Comparison of ENCODE assay signal across 1 cellular context in the genomic region with DNA sequence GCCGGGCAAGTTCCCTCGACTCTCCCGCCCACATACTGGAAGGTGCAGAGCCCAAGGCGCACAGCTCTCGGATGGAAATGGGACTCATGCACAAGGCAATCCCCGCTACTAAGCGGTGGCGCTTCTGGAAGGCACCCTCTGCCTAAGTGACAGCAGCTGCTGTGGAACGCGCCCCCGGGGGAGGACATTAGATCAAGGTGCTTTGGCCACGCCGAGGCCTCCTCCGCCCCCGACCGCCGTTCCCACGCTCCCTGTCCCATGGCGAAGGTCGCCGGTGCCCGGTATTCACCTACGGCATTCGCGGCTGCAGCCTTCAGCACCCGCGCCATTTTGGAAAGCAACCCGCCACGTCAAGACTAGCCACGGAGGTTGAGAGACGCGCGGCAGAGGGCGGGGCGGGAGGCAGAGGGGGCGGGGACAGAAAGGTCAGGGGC.
TF ChIP-seq lines count a peak whose summit lies in the region.

A gene (minus strand): TSS at position 339 of the 434 bp plus-strand sequence. CDS start 10 bp downstream, at position 329.

TF ChIP-seq in HepG2, 621 proteins besides CTCF, POLR2A, EP300 and RAD21 (continued from another document):
- TF ChIP-seq, protein P1, sequence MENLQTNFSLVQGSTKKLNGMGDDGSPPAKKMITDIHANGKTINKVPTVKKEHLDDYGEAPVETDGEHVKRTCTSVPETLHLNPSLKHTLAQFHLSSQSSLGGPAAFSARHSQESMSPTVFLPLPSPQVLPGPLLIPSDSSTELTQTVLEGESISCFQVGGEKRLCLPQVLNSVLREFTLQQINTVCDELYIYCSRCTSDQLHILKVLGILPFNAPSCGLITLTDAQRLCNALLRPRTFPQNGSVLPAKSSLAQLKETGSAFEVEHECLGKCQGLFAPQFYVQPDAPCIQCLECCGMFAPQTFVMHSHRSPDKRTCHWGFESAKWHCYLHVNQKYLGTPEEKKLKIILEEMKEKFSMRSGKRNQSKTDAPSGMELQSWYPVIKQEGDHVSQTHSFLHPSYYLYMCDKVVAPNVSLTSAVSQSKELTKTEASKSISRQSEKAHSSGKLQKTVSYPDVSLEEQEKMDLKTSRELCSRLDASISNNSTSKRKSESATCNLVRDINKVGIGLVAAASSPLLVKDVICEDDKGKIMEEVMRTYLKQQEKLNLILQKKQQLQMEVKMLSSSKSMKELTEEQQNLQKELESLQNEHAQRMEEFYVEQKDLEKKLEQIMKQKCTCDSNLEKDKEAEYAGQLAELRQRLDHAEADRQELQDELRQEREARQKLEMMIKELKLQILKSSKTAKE (CRISPR knock-in tag; IDR thresholded peaks at IDR 0.05; ENCODE audit: borderline replicate concordance) = 0 out of 2 replicates have a peak, but pooled peaks have one; percentile 36
- TF ChIP-seq ZNF264 (CRISPR knock-in tag; IDR thresholded peaks at IDR 0.05) = no peak
- TF ChIP-seq PHF5A (CRISPR knock-in tag; IDR thresholded peaks at IDR 0.05; ENCODE audit: low read depth, unreplicated experiment) = no peak
- TF ChIP-seq, protein P2, sequence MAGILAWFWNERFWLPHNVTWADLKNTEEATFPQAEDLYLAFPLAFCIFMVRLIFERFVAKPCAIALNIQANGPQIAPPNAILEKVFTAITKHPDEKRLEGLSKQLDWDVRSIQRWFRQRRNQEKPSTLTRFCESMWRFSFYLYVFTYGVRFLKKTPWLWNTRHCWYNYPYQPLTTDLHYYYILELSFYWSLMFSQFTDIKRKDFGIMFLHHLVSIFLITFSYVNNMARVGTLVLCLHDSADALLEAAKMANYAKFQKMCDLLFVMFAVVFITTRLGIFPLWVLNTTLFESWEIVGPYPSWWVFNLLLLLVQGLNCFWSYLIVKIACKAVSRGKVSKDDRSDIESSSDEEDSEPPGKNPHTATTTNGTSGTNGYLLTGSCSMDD (CRISPR knock-in tag; IDR thresholded peaks at IDR 0.05) = no peak
- TF ChIP-seq SRSF9 (IDR thresholded peaks at IDR 0.05; ENCODE audit: borderline replicate concordance, insufficient read depth, low read depth, low read length, poor library complexity, severe bottlenecking) = no peak
- no peak for TF ChIP-seq NAIF1 (CRISPR knock-in tag; IDR thresholded peaks at IDR 0.05; ENCODE audit: borderline replicate concordance)
- peak; percentile 45; the same call in 1 of the 2 replicates for TF ChIP-seq ZNF205 (CRISPR knock-in tag; IDR thresholded peaks at IDR 0.05)
- peak; percentile 39; the same call in 1 of the 2 replicates for TF ChIP-seq ARHGAP35 (CRISPR knock-in tag; IDR thresholded peaks at IDR 0.05; ENCODE audit: borderline replicate concordance)
- TF ChIP-seq, protein P3, sequence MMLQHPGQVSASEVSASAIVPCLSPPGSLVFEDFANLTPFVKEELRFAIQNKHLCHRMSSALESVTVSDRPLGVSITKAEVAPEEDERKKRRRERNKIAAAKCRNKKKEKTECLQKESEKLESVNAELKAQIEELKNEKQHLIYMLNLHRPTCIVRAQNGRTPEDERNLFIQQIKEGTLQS (CRISPR knock-in tag; IDR thresholded peaks at IDR 0.05) = no peak
- TF ChIP-seq, protein P4, sequence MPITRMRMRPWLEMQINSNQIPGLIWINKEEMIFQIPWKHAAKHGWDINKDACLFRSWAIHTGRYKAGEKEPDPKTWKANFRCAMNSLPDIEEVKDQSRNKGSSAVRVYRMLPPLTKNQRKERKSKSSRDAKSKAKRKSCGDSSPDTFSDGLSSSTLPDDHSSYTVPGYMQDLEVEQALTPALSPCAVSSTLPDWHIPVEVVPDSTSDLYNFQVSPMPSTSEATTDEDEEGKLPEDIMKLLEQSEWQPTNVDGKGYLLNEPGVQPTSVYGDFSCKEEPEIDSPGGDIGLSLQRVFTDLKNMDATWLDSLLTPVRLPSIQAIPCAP (CRISPR knock-in tag; IDR thresholded peaks at IDR 0.05; ENCODE audit: low read depth) = no peak
- no peak for TF ChIP-seq MXD4 (CRISPR knock-in tag; IDR thresholded peaks at IDR 0.05)
- TF ChIP-seq JARID2 (CRISPR knock-in tag; IDR thresholded peaks at IDR 0.05; ENCODE audit: insufficient replicate concordance) = no peak
- peak; percentile 50 for TF ChIP-seq ESRRA (CRISPR knock-in tag; IDR thresholded peaks at IDR 0.05; ENCODE audit: low read depth)
- TF ChIP-seq ZSCAN29 (CRISPR knock-in tag; conservative IDR thresholded peaks at IDR 0.05) = peak; percentile 28; the same call in 1 of the 2 replicates
- no peak for TF ChIP-seq KAT8 (CRISPR knock-in tag; IDR thresholded peaks at IDR 0.05)
- TF ChIP-seq ZNF75D (CRISPR knock-in tag; IDR thresholded peaks at IDR 0.05; ENCODE audit: borderline replicate concordance) = no peak
- peak; percentile 1; the same call in 1 of the 2 replicates for TF ChIP-seq MED1 (CRISPR knock-in tag; IDR thresholded peaks at IDR 0.05)
- TF ChIP-seq NCOR1 (IDR thresholded peaks at IDR 0.05; ENCODE audit: borderline replicate concordance, low read length) = no peak
- no peak for TF ChIP-seq FOXK2 (IDR thresholded peaks at IDR 0.05)
- no peak for TF ChIP-seq SUZ12 (IDR thresholded peaks at IDR 0.05; ENCODE audit: low read depth, low read length)
- TF ChIP-seq ZNF878 (CRISPR knock-in tag; IDR thresholded peaks at IDR 0.05) = no peak
- TF ChIP-seq JUND (CRISPR knock-in tag; IDR thresholded peaks at IDR 0.05) = peak; percentile 65; the same call in 1 of the 2 replicates
- TF ChIP-seq BCL6 (CRISPR knock-in tag; IDR thresholded peaks at IDR 0.05) = peak; percentile 41; the same call in 1 of the 2 replicates
- TF ChIP-seq FLYWCH1 (CRISPR knock-in tag; IDR thresholded peaks at IDR 0.05) = no peak
- TF ChIP-seq, protein P5, sequence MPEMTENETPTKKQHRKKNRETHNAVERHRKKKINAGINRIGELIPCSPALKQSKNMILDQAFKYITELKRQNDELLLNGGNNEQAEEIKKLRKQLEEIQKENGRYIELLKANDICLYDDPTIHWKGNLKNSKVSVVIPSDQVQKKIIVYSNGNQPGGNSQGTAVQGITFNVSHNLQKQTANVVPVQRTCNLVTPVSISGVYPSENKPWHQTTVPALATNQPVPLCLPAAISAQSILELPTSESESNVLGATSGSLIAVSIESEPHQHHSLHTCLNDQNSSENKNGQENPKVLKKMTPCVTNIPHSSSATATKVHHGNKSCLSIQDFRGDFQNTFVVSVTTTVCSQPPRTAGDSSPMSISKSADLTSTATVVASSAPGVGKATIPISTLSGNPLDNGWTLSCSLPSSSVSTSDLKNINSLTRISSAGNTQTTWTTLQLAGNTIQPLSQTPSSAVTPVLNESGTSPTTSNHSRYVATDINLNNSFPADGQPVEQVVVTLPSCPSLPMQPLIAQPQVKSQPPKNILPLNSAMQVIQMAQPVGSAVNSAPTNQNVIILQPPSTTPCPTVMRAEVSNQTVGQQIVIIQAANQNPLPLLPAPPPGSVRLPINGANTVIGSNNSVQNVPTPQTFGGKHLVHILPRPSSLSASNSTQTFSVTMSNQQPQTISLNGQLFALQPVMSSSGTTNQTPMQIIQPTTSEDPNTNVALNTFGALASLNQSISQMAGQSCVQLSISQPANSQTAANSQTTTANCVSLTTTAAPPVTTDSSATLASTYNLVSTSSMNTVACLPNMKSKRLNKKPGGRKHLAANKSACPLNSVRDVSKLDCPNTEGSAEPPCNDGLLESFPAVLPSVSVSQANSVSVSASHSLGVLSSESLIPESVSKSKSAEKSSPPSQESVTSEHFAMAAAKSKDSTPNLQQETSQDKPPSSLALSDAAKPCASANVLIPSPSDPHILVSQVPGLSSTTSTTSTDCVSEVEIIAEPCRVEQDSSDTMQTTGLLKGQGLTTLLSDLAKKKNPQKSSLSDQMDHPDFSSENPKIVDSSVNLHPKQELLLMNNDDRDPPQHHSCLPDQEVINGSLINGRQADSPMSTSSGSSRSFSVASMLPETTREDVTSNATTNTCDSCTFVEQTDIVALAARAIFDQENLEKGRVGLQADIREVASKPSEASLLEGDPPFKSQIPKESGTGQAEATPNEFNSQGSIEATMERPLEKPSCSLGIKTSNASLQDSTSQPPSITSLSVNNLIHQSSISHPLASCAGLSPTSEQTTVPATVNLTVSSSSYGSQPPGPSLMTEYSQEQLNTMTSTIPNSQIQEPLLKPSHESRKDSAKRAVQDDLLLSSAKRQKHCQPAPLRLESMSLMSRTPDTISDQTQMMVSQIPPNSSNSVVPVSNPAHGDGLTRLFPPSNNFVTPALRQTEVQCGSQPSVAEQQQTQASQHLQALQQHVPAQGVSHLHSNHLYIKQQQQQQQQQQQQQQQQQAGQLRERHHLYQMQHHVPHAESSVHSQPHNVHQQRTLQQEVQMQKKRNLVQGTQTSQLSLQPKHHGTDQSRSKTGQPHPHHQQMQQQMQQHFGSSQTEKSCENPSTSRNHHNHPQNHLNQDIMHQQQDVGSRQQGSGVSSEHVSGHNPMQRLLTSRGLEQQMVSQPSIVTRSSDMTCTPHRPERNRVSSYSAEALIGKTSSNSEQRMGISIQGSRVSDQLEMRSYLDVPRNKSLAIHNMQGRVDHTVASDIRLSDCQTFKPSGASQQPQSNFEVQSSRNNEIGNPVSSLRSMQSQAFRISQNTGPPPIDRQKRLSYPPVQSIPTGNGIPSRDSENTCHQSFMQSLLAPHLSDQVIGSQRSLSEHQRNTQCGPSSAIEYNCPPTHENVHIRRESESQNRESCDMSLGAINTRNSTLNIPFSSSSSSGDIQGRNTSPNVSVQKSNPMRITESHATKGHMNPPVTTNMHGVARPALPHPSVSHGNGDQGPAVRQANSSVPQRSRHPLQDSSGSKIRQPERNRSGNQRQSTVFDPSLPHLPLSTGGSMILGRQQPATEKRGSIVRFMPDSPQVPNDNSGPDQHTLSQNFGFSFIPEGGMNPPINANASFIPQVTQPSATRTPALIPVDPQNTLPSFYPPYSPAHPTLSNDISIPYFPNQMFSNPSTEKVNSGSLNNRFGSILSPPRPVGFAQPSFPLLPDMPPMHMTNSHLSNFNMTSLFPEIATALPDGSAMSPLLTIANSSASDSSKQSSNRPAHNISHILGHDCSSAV (CRISPR knock-in tag; IDR thresholded peaks at IDR 0.05; ENCODE audit: borderline replicate concordance) = no peak; the same call in 1 of the 2 replicates
- TF ChIP-seq ZNF841 (CRISPR knock-in tag; IDR thresholded peaks at IDR 0.05; ENCODE audit: borderline replicate concordance) = no peak; the same call in 1 of the 2 replicates
- no peak; the same call in 1 of the 2 replicates for TF ChIP-seq ZNF746 (CRISPR knock-in tag; IDR thresholded peaks at IDR 0.05)
- 0 out of 2 replicates have a peak, but pooled peaks have one; percentile 16 for TF ChIP-seq ZFP36L1 (CRISPR knock-in tag; IDR thresholded peaks at IDR 0.05)
- peak; percentile 35 for TF ChIP-seq ZNF629 (CRISPR knock-in tag; conservative IDR thresholded peaks at IDR 0.05)
- no peak for TF ChIP-seq TEAD2 (CRISPR knock-in tag; IDR thresholded peaks at IDR 0.05)
- TF ChIP-seq ELF4 (CRISPR knock-in tag; IDR thresholded peaks at IDR 0.05; ENCODE audit: borderline replicate concordance) = no peak
- TF ChIP-seq KDM5B (CRISPR knock-in tag; IDR thresholded peaks at IDR 0.05; ENCODE audit: borderline replicate concordance) = peak; percentile 92
- peak; percentile 85; the same call in 1 of the 2 replicates for TF ChIP-seq ZNF605 (CRISPR knock-in tag; IDR thresholded peaks at IDR 0.05)
